ENCODE assay signal across 8 cellular contexts in genomic region chr9:112037281-112038016, GRCh38.
DNase-seq lines count a peak whose midpoint lies in the region; ATAC-seq lines count a peak whose summit lies in the region.

No MANE protein-coding gene starts in this region.

- H3K4me3 Mint-ChIP-seq in T-helper 2 cell treated with Interferon-gamma antibody and Interleukin-4, amounts not matched to agents 5 μg/mL and 100 μg/mL, for 36 hours, result peak overlapping the region; percentile 64

- H3K27me3 Mint-ChIP-seq in T-helper 2 cell treated with Interferon-gamma antibody and Interleukin-4, amounts not matched to agents 5 μg/mL and 100 μg/mL, for 36 hours (ENCODE audit: low read depth), result peaks cover 26% of the 10 kb centered on the region

- no peaks in the 10 kb centered on the region for H3K9me3 Mint-ChIP-seq in T-helper 2 cell treated with Interferon-gamma antibody and Interleukin-4, amounts not matched to agents 5 μg/mL and 100 μg/mL, for 36 hours

- H3K36me3 Mint-ChIP-seq in T-helper 2 cell treated with Interferon-gamma antibody and Interleukin-4, amounts not matched to agents 5 μg/mL and 100 μg/mL, for 36 hours (ENCODE audit: low read depth), result peaks cover 42% of the 10 kb centered on the region

- ATAC-seq in GM18511 (IDR thresholded peaks at IDR 0.05; ENCODE audit: unreplicated experiment) (peak; percentile 61), HG03066 (IDR thresholded peaks at IDR 0.05; ENCODE audit: low read depth, unreplicated experiment) (peak; percentile 43)

- H3K4me1 Mint-ChIP-seq in T-helper 2 cell treated with Interferon-gamma antibody and Interleukin-4, amounts not matched to agents 5 μg/mL and 100 μg/mL, for 36 hours (ENCODE audit: low read depth), result peaks cover 30% of the 10 kb centered on the region

- DNase-seq in T-helper 2 cell treated with Interferon-gamma antibody and Interleukin-4, amounts not matched to agents 5 μg/mL and 100 μg/mL, for 36 hours (ENCODE audit: low spot score), result peak; percentile 77
- peak; percentile 88 for DNase-seq in central memory CD4-positive, alpha-beta T cell
- peak; percentile 12 to 60 for DNase-seq in stimulated activated CD4-positive, alpha-beta T cell treated with anti-CD3 and anti-CD28 coated beads, Interleukin-4, amount 100 ng/mL, for 4 hours
- DNase-seq in ureter (ENCODE audit: low spot score), result no peak
- DNase-seq in DMS 273 (lab: John Stamatoyannopoulos, UW; ENCODE audit: unreplicated experiment), result no peak
- DNase-seq in SHP77 (lab: John Stamatoyannopoulos, UW), result no peak

- H3K27ac Mint-ChIP-seq in T-helper 2 cell treated with Interferon-gamma antibody and Interleukin-4, amounts not matched to agents 5 μg/mL and 100 μg/mL, for 36 hours, result peak overlapping the region; percentile 83

Comparison
In these comparisons a context has a peak if more than half of its experiments do, and no peak if none do; other contexts are left out.
1. DNase-seq: peak in T-helper 2 cell treated with Interferon-gamma antibody and Interleukin-4, amounts not matched to agents 5 μg/mL and 100 μg/mL, for 36 hours (single experiment), central memory CD4-positive, alpha-beta T cell (single experiment) and stimulated activated CD4-positive, alpha-beta T cell treated with anti-CD3 and anti-CD28 coated beads, Interleukin-4, amount 100 ng/mL, for 4 hours (2 of 2); none in ureter (single experiment), DMS 273 (single experiment) and SHP77 (0 of 2).